In genomic region chr7:99500637-99501009, GRCh38 we compare ENCODE assay signal across 8 cellular contexts. TPM values are rescaled to one million over a fixed set of nuclear protein-coding genes. Genes with fewer than 3 reads are reported as not detected.
DNase-seq lines count a peak whose midpoint lies in the region; ATAC-seq and TF ChIP-seq lines count a peak whose summit lies in the region.

No MANE protein-coding gene starts in this region.

- H3K4me2 ChIP-seq in GM23338 = peak overlapping the region; percentile 94
- H3K4me2 ChIP-seq in skeletal muscle satellite cell (ENCODE audit: low read length) = peak overlapping the region; percentile 83

- H3K9me3 Mint-ChIP-seq in GM23338 (peaks cover 10% of the 10 kb centered on the region; the same call in 1 of the 3 replicates), activated B cell treated with CpG ODN at 0.5 μM for 24 hours (no peaks in the 10 kb centered on the region)

- ATAC-seq in GM23338 (no peak), activated B cell treated with CpG ODN at 0.5 μM for 24 hours (ENCODE audit: low read depth) (no peak), GM18873 (IDR thresholded peaks at IDR 0.05; ENCODE audit: low FRiP score, unreplicated experiment) (no peak), HG02571 (IDR thresholded peaks at IDR 0.05; ENCODE audit: unreplicated experiment) (no peak), HG02759 (IDR thresholded peaks at IDR 0.05; ENCODE audit: unreplicated experiment) (no peak)

- H3K36me3 ChIP-seq in GM23338 (ENCODE audit: insufficient read depth) (peaks cover 19% of the 10 kb centered on the region), left ventricle myocardium inferior (peaks cover 30% of the 10 kb centered on the region), skeletal muscle satellite cell (ENCODE audit: insufficient read depth, low read length) (peaks cover 16% of the 10 kb centered on the region)

- H3K9ac ChIP-seq in skeletal muscle satellite cell (ENCODE audit: low read depth, low read length) = peak overlapping the region; percentile 95

- H3K9me2 ChIP-seq in GM23338 (ENCODE audit: insufficient read depth) = no peaks in the 10 kb centered on the region

- H3K9me3 ChIP-seq in left ventricle myocardium inferior (replicated peaks) (peaks cover 2% of the 10 kb centered on the region), skeletal muscle satellite cell (replicated peaks; ENCODE audit: low read length) (no peaks in the 10 kb centered on the region)

- H3K27ac Mint-ChIP-seq in GM23338 (peak overlapping the region; percentile 100), activated B cell treated with CpG ODN at 0.5 μM for 24 hours (peak overlapping the region; percentile 99)

- H4K20me1 ChIP-seq in GM23338 (replicated peaks; ENCODE audit: insufficient read depth) = peaks cover 24% of the 10 kb centered on the region

- intact Hi-C loops in activated B cell treated with CpG ODN at 0.5 μM for 24 hours (cut with micrococcal nuclease) = loop anchor here (1.0 to 5.0 kb wide), 7 partner anchors 28 to 1752 kb away; partner anchors contain the start of genes BUD31, FAM200A, PDAP1 and ZNF789
- intact Hi-C loops in left ventricle myocardium inferior (cut with micrococcal nuclease) = no loop called here

- H3K27me3 Mint-ChIP-seq in GM23338 (ENCODE audit: insufficient read depth, low read depth, poor library complexity) (peaks cover 10% of the 10 kb centered on the region), activated B cell treated with CpG ODN at 0.5 μM for 24 hours (no peaks in the 10 kb centered on the region)

- H2AFZ ChIP-seq in GM23338 = peak overlapping the region; percentile 96

- H3K4me3 Mint-ChIP-seq in GM23338 = peak overlapping the region; percentile 99
- peak overlapping the region; percentile 99 for H3K4me3 Mint-ChIP-seq in activated B cell treated with CpG ODN at 0.5 μM for 24 hours

- H3K4me1 Mint-ChIP-seq in GM23338 = peaks cover 16% of the 10 kb centered on the region
- H3K4me1 Mint-ChIP-seq in activated B cell treated with CpG ODN at 0.5 μM for 24 hours = peaks cover 49% of the 10 kb centered on the region

- no peak for DNase-seq in GM23338 (ENCODE audit: low spot score)
- no peak for DNase-seq in activated B cell treated with CpG ODN at 0.5 μM for 24 hours
- DNase-seq in left ventricle myocardium inferior = no peak
- DNase-seq in stimulated activated CD4-positive, alpha-beta T cell treated with anti-CD3 and anti-CD28 coated beads, Interleukin-2, amount 100 ng/mL, for 24 hours = no peak

- no peaks in the 10 kb centered on the region for H3K27me3 ChIP-seq in GM23338 (ENCODE audit: insufficient read depth)
- no peaks in the 10 kb centered on the region for H3K27me3 ChIP-seq in left ventricle myocardium inferior (ENCODE audit: low read depth)
- H3K27me3 ChIP-seq in skeletal muscle satellite cell (ENCODE audit: control insufficient read depth, insufficient read depth, low read length) = no peaks in the 10 kb centered on the region

- H3K4me3 ChIP-seq in GM23338 = peak overlapping the region; percentile 85
- H3K4me3 ChIP-seq in left ventricle myocardium inferior = peak overlapping the region; percentile 99
- peak overlapping the region; percentile 85 for H3K4me3 ChIP-seq in skeletal muscle satellite cell (ENCODE audit: low read length)

- TF ChIP-seq CTCF in GM23338 (conservative IDR thresholded peaks at IDR 0.05; ENCODE audit: low read depth in 2 of 2) = no peak
- no peak for TF ChIP-seq CTCF in activated B cell treated with CpG ODN at 0.5 μM for 24 hours (IDR thresholded peaks at IDR 0.05)
- TF ChIP-seq CTCF in left ventricle myocardium inferior (IDR thresholded peaks at IDR 0.05; ENCODE audit: borderline replicate concordance) = no peak

- H3K27ac ChIP-seq in GM23338 (ENCODE audit: low read depth) (no peak overlapping the region), left ventricle myocardium inferior (replicated peaks) (peak overlapping the region; percentile 96)

- POLR2A ChIA-PET in activated B cell treated with CpG ODN at 0.5 μM for 24 hours (lab: Charles Lee) = interaction anchor here (0.6 to 3.3 kb wide), 14 partner anchors 10 to 929 kb away, joined by 3 to 49 read pairs (median 8); partner anchors contain the start of genes BUD31, FAM200A, MEPCE and PDAP1

- peaks cover 26% of the 10 kb centered on the region; the same call in 1 of the 2 replicates for H3F3A ChIP-seq in GM23338 (replicated peaks; ENCODE audit: low read depth)

- H3K36me3 Mint-ChIP-seq in GM23338 (ENCODE audit: low read depth) (peaks cover 30% of the 10 kb centered on the region), activated B cell treated with CpG ODN at 0.5 μM for 24 hours (ENCODE audit: low read depth) (peaks cover 36% of the 10 kb centered on the region)

- CTCF ChIA-PET in activated B cell treated with CpG ODN at 0.5 μM for 24 hours (lab: Charles Lee) = interaction anchor here (0.7 to 1.0 kb wide), 2 partner anchors 27 to 53 kb away, joined by 3 read pairs; no protein-coding TSS in a partner anchor

- H3K79me2 ChIP-seq in GM23338 (replicated peaks; ENCODE audit: insufficient read depth) = peaks cover 52% of the 10 kb centered on the region

- H3K4me1 ChIP-seq in GM23338 (ENCODE audit: insufficient read depth) (peaks cover 20% of the 10 kb centered on the region), left ventricle myocardium inferior (peaks cover 58% of the 10 kb centered on the region), skeletal muscle satellite cell (ENCODE audit: control insufficient read depth, insufficient read depth, low read length) (peaks cover 12% of the 10 kb centered on the region)

TF ChIP-seq in GM23338, 12 proteins besides CTCF, POLR2A, EP300 and RAD21:
- TF ChIP-seq STAT1 (IDR thresholded peaks at IDR 0.05; ENCODE audit: unreplicated experiment) (no peak), EZH2 (IDR thresholded peaks at IDR 0.05; ENCODE audit: low read depth, unreplicated experiment) (no peak), REST (IDR thresholded peaks at IDR 0.05; ENCODE audit: unreplicated experiment) (no peak)

RNA-seq across cellular contexts. Expression of gene ZNF394, which starts 0.5 kb away (rescaled TPM):
- 26.9 and 29.2 TPM in 2 replicates for total RNA-seq in GM23338 (2014; rRNA removed; shearing (Covaris generic))
- 11.4 and 12.6 TPM in 2 replicates for polyA plus RNA-seq in GM23338 (2016; fragmentation: Nextera tagmentation; extraction: Ambion mirVana)
- total RNA-seq in activated B cell treated with CpG ODN at 0.5 μM for 24 hours = 61.5 and 61.7 TPM in 2 replicates
- total RNA-seq in left ventricle myocardium inferior = 15.6 TPM
- 19.2 and 24.3 TPM in 2 replicates for total RNA-seq in skeletal muscle satellite cell (2012; rRNA removed)

RNA-seq across cellular contexts. Expression of gene ZKSCAN5, which starts 3.8 kb away (rescaled TPM):
- total RNA-seq in GM23338 (2014; rRNA removed; shearing (Covaris generic)) = 10.2 and 13.4 TPM in 2 replicates
- polyA plus RNA-seq in GM23338 (2016; fragmentation: Nextera tagmentation; extraction: Ambion mirVana) = 4.6 and 4.9 TPM in 2 replicates
- total RNA-seq in activated B cell treated with CpG ODN at 0.5 μM for 24 hours (9.5 and 10.3 TPM in 2 replicates), left ventricle myocardium inferior (6.0 TPM)
- total RNA-seq in skeletal muscle satellite cell (2012; rRNA removed) = 7.9 and 11.2 TPM in 2 replicates

RNA-seq across cellular contexts. Expression of gene ZNF789, which starts 27.9 kb away (rescaled TPM):
- 13.8 and 14.2 TPM in 2 replicates for total RNA-seq in GM23338 (2014; rRNA removed; shearing (Covaris generic))
- polyA plus RNA-seq in GM23338 (2016; fragmentation: Nextera tagmentation; extraction: Ambion mirVana) = 9.0 and 11.2 TPM in 2 replicates
- total RNA-seq in activated B cell treated with CpG ODN at 0.5 μM for 24 hours (24.5 and 38.3 TPM in 2 replicates), left ventricle myocardium inferior (3.3 TPM)
- total RNA-seq in skeletal muscle satellite cell (2012; rRNA removed) = 4.8 and 5.8 TPM in 2 replicates

RNA-seq across cellular contexts. Expression of gene ATP5MF, which starts 34.7 kb away (rescaled TPM):
- 1,703 and 1,870 TPM in 2 replicates for total RNA-seq in GM23338 (2014; rRNA removed; shearing (Covaris generic))
- polyA plus RNA-seq in GM23338 (2016; fragmentation: Nextera tagmentation; extraction: Ambion mirVana) = 1,770 and 2,005 TPM in 2 replicates
- total RNA-seq in activated B cell treated with CpG ODN at 0.5 μM for 24 hours (248 and 334 TPM in 2 replicates), left ventricle myocardium inferior (834 TPM)
- total RNA-seq in skeletal muscle satellite cell (2012; rRNA removed) = 306 and 312 TPM in 2 replicates

RNA-seq across cellular contexts. Expression of gene FAM200A, which starts 51.3 kb away (rescaled TPM):
- 7.9 and 10.2 TPM in 2 replicates for total RNA-seq in GM23338 (2014; rRNA removed; shearing (Covaris generic))
- polyA plus RNA-seq in GM23338 (2016; fragmentation: Nextera tagmentation; extraction: Ambion mirVana) = 4.9 and 7.7 TPM in 2 replicates
- total RNA-seq in activated B cell treated with CpG ODN at 0.5 μM for 24 hours = 9.2 and 9.3 TPM in 2 replicates
- total RNA-seq in left ventricle myocardium inferior = 6.4 TPM
- 8.1 and 9.6 TPM in 2 replicates for total RNA-seq in skeletal muscle satellite cell (2012; rRNA removed)
